ENCODE assay signal across 15 cellular contexts in genomic region chr1:10353693-10354092, GRCh38. TPM values are rescaled to one million over a fixed set of nuclear protein-coding genes. Genes with fewer than 3 reads are reported as not detected.
DNase-seq lines count a peak whose midpoint lies in the region; ATAC-seq and TF ChIP-seq lines count a peak whose summit lies in the region.
"Had no signal": no experiment of that assay in that cellular context is flagged by ENCODE, and none has a peak within 500 bp of the region (broad histone marks: within the 10 kb centered on the region; RNA-seq: fewer than 3 reads in every experiment).

No MANE protein-coding gene starts in this region.

- H3K4me1 ChIP-seq in CD4-positive, CD25-positive, alpha-beta regulatory T cell (ENCODE audit: control insufficient read depth, insufficient read depth, low read length, poor library complexity, severe bottlenecking) = no peaks in the 10 kb centered on the region
- H3K4me1 ChIP-seq in parathyroid adenoma (no peaks in the 10 kb centered on the region), spleen (no peaks in the 10 kb centered on the region), upper lobe of right lung (no peaks in the 10 kb centered on the region)
- H3K4me1 ChIP-seq: Caco-2 had no signal

- H3K79me2 ChIP-seq in parathyroid adenoma = no peaks in the 10 kb centered on the region

- H3K27ac ChIP-seq in CD4-positive, CD25-positive, alpha-beta regulatory T cell (ENCODE audit: insufficient read depth, low read length, poor library complexity, severe bottlenecking) = no peak overlapping the region
- no peak overlapping the region for H3K27ac ChIP-seq in parathyroid adenoma
- H3K27ac ChIP-seq in spleen = no peak overlapping the region
- no peak overlapping the region for H3K27ac ChIP-seq in upper lobe of right lung
- H3K27ac ChIP-seq: C4-2B, HL-60 had no signal

- H3K4me1 Mint-ChIP-seq in CD4-positive, CD25-positive, alpha-beta regulatory T cell = peaks cover 0 to under 1% (median 0%) of the 10 kb centered on the region in 4 donors
- H3K4me1 Mint-ChIP-seq in WTC11 (peaks cover 14% of the 10 kb centered on the region), glutamatergic neuron (ENCODE audit: low read depth, unreplicated experiment) (peaks cover 11% of the 10 kb centered on the region)

- no peaks in the 10 kb centered on the region for H3K27me3 ChIP-seq in CD4-positive, CD25-positive, alpha-beta regulatory T cell (ENCODE audit: control insufficient read depth, insufficient read depth, low read length)
- H3K27me3 ChIP-seq in parathyroid adenoma (ENCODE audit: control insufficient read depth, insufficient read depth, low read length) (no peaks in the 10 kb centered on the region), spleen (replicated peaks in 1 of 7) (no peaks in the 10 kb centered on the region), upper lobe of right lung (no peaks in the 10 kb centered on the region)

- no peaks in the 10 kb centered on the region for H3K27me3 Mint-ChIP-seq in CD4-positive, CD25-positive, alpha-beta regulatory T cell
- no peaks in the 10 kb centered on the region for H3K27me3 Mint-ChIP-seq in WTC11 (ENCODE audit: low read depth)
- peaks cover 2% of the 10 kb centered on the region for H3K27me3 Mint-ChIP-seq in glutamatergic neuron (ENCODE audit: unreplicated experiment)

- H3K9me3 ChIP-seq in CD4-positive, CD25-positive, alpha-beta regulatory T cell (ENCODE audit: control insufficient read depth in 2 of 2, low read length in 2 of 2) = no peaks in the 10 kb centered on the region
- no peaks in the 10 kb centered on the region for H3K9me3 ChIP-seq in parathyroid adenoma (ENCODE audit: control insufficient read depth, low read length)
- no peaks in the 10 kb centered on the region for H3K9me3 ChIP-seq in spleen
- no peaks in the 10 kb centered on the region for H3K9me3 ChIP-seq in upper lobe of right lung
- H3K9me3 ChIP-seq: Caco-2 had no signal

- intact Hi-C loops in spleen (cut with DNase I; ENCODE audit: low total_unique reads) (no loop called here), upper lobe of right lung (cut with DNase I) (no loop called here)

- peak overlapping the region in 2 of 3 donors; percentile 65 to 81 for H3K27ac Mint-ChIP-seq in CD4-positive, CD25-positive, alpha-beta regulatory T cell
- peak overlapping the region; percentile 78 for H3K27ac Mint-ChIP-seq in WTC11
- H3K27ac Mint-ChIP-seq in glutamatergic neuron (ENCODE audit: unreplicated experiment) = peak overlapping the region; percentile 70

- H3K9ac ChIP-seq in parathyroid adenoma = no peak overlapping the region

- TF ChIP-seq POLR2A in spleen (IDR thresholded peaks at IDR 0.05) = no peak

- H2AFZ ChIP-seq in parathyroid adenoma = no peak overlapping the region

- H3K4me2 ChIP-seq in parathyroid adenoma (ENCODE audit: low read length) = peak overlapping the region; percentile 36

- H3K4me3 Mint-ChIP-seq in CD4-positive, CD25-positive, alpha-beta regulatory T cell = no peak overlapping the region
- H3K4me3 Mint-ChIP-seq in WTC11 (no peak overlapping the region), glutamatergic neuron (ENCODE audit: unreplicated experiment) (no peak overlapping the region)

- H3K9me3 Mint-ChIP-seq in CD4-positive, CD25-positive, alpha-beta regulatory T cell = no peaks in the 10 kb centered on the region
- no peaks in the 10 kb centered on the region for H3K9me3 Mint-ChIP-seq in WTC11
- H3K9me3 Mint-ChIP-seq in glutamatergic neuron (ENCODE audit: unreplicated experiment) = peaks cover 3% of the 10 kb centered on the region

- CTCF ChIA-PET in WTC11 (lab: Charles Lee) = no interaction called here

- H3K4me3 ChIP-seq in CD4-positive, CD25-positive, alpha-beta regulatory T cell (ENCODE audit: low read depth, low read length) = no peak overlapping the region
- H3K4me3 ChIP-seq in parathyroid adenoma (ENCODE audit: low read depth, low read length) = no peak overlapping the region
- H3K4me3 ChIP-seq in spleen = no peak overlapping the region
- H3K4me3 ChIP-seq in upper lobe of right lung = no peak overlapping the region
- H3K4me3 ChIP-seq: GM12878 had no signal

- peaks cover 10% of the 10 kb centered on the region for H3K36me3 ChIP-seq in CD4-positive, CD25-positive, alpha-beta regulatory T cell (ENCODE audit: control insufficient read depth, insufficient read depth, low read length)
- no peaks in the 10 kb centered on the region for H3K36me3 ChIP-seq in parathyroid adenoma (ENCODE audit: control insufficient read depth, insufficient read depth, low read length)
- peaks cover 0 to 93% (median 21%) of the 10 kb centered on the region in 6 donors for H3K36me3 ChIP-seq in spleen
- H3K36me3 ChIP-seq in upper lobe of right lung = peaks cover 37% of the 10 kb centered on the region

- ATAC-seq in CD4-positive, CD25-positive, alpha-beta regulatory T cell (ENCODE audit: low read depth in 2 of 2) = no peak
- ATAC-seq in WTC11 (no peak), GM18519 (IDR thresholded peaks at IDR 0.05; ENCODE audit: low FRiP score, unreplicated experiment) (no peak), upper lobe of right lung (no peak)
- ATAC-seq: GM12878 had no signal

- POLR2A ChIA-PET in WTC11 (lab: Charles Lee) = no interaction called here

- 71 to 88% (median 81%) methylated on average over 2 of the region's 2 CpGs for WGBS in spleen, 5 donors

- peaks cover 22% of the 10 kb centered on the region for H3K36me3 Mint-ChIP-seq in CD4-positive, CD25-positive, alpha-beta regulatory T cell
- H3K36me3 Mint-ChIP-seq in WTC11 (peaks cover 26% of the 10 kb centered on the region), glutamatergic neuron (ENCODE audit: unreplicated experiment) (no peaks in the 10 kb centered on the region)

- no peak for DNase-seq in CD4-positive, CD25-positive, alpha-beta regulatory T cell
- DNase-seq in WTC11 (ENCODE audit: low spot score) (no peak), glutamatergic neuron (no peak), GOT3 (lab: John Stamatoyannopoulos, UW) (no peak), spleen (no peak), upper lobe of right lung (no peak)
- DNase-seq: Caco-2, NCI-H2029, NCI-H510A treated with DMSO at 0.1 percent for 48 hours, SIG-M5 had no signal

- TF ChIP-seq CTCF in WTC11 (IDR thresholded peaks at IDR 0.05) (no peak), glutamatergic neuron (IDR thresholded peaks at IDR 0.05; ENCODE audit: partially characterized antibody, unreplicated experiment) (no peak), parathyroid adenoma (IDR thresholded peaks at IDR 0.05) (no peak), spleen (IDR thresholded peaks at IDR 0.05 in 8 of 11, conservative IDR thresholded peaks at IDR 0.05 in 3 of 11) (no peak), upper lobe of right lung (IDR thresholded peaks at IDR 0.05) (no peak)

TF ChIP-seq in WTC11, 78 proteins besides CTCF, POLR2A, EP300 and RAD21:
- no peak for TF ChIP-seq NFE2L1 (CRISPR knock-in tag; IDR thresholded peaks at IDR 0.05)
- TF ChIP-seq CREB1 (CRISPR knock-in tag; IDR thresholded peaks at IDR 0.05) = no peak
- TF ChIP-seq ESRRA (CRISPR knock-in tag; IDR thresholded peaks at IDR 0.05; ENCODE audit: borderline replicate concordance) = no peak
- TF ChIP-seq JAZF1 (CRISPR knock-in tag; IDR thresholded peaks at IDR 0.05) = no peak
- no peak for TF ChIP-seq TP53 (CRISPR knock-in tag; IDR thresholded peaks at IDR 0.05)
- no peak for TF ChIP-seq ZMAT4 (CRISPR knock-in tag; IDR thresholded peaks at IDR 0.05)
- no peak for TF ChIP-seq ZNF396 (CRISPR knock-in tag; IDR thresholded peaks at IDR 0.05; ENCODE audit: borderline replicate concordance)
- no peak for TF ChIP-seq NFYB (CRISPR knock-in tag; conservative IDR thresholded peaks at IDR 0.05; ENCODE audit: low read depth)
- TF ChIP-seq RELA (CRISPR knock-in tag; IDR thresholded peaks at IDR 0.05; ENCODE audit: borderline replicate concordance) = no peak
- TF ChIP-seq ELF4 (CRISPR knock-in tag; IDR thresholded peaks at IDR 0.05; ENCODE audit: low read depth) = no peak
- TF ChIP-seq SMAD4 (CRISPR knock-in tag; IDR thresholded peaks at IDR 0.05) = no peak
- TF ChIP-seq ZNF121 (CRISPR knock-in tag; IDR thresholded peaks at IDR 0.05) = no peak
- TF ChIP-seq SOX15 (CRISPR knock-in tag; IDR thresholded peaks at IDR 0.05) = no peak
- TF ChIP-seq RORB (CRISPR knock-in tag; IDR thresholded peaks at IDR 0.05) = no peak
- TF ChIP-seq ATF1 (CRISPR knock-in tag; IDR thresholded peaks at IDR 0.05) = no peak
- TF ChIP-seq ZNF232 (CRISPR knock-in tag; IDR thresholded peaks at IDR 0.05) = no peak
- TF ChIP-seq ZBTB21 (CRISPR knock-in tag; IDR thresholded peaks at IDR 0.05; ENCODE audit: borderline replicate concordance) = no peak

RNA-seq across cellular contexts. Expression of gene PGD, which starts 45.2 kb away (rescaled TPM):
- 23.2 TPM for total RNA-seq in CD4-positive, CD25-positive, alpha-beta regulatory T cell
- 10 to 100 TPM; 36.0 to 42.4 (median 40.6) TPM for polyA plus RNA-seq in CD4-positive, CD25-positive, alpha-beta regulatory T cell
- 270 to 278 TPM (median 272 TPM) in 3 replicates for total RNA-seq in WTC11 (2021)
- total RNA-seq in glutamatergic neuron (ENCODE audit: unreplicated experiment) = 304 TPM
- total RNA-seq in spleen = 100 to 1,000 TPM; 105 to 381 (median 142) TPM
- polyA plus RNA-seq in spleen = 10 to 100 TPM; 40.8 to 72.9 (median 46.6) TPM
- 166 TPM for total RNA-seq in upper lobe of right lung
